In genomic region chr10:99435986-99436633, GRCh38 we compare ENCODE assay signal across 8 cellular contexts. TPM values are rescaled to one million over a fixed set of nuclear protein-coding genes. Genes with fewer than 3 reads are reported as not detected.
DNase-seq lines count a peak whose midpoint lies in the region; ATAC-seq and TF ChIP-seq lines count a peak whose summit lies in the region.

No MANE protein-coding gene starts in this region.

- H3K27me3 ChIP-seq in breast epithelium, result no peaks in the 10 kb centered on the region

- TF ChIP-seq POLR2A in breast epithelium (IDR thresholded peaks at IDR 0.05), result no peak

- H3K9me3 ChIP-seq in HEK293 (ENCODE audit: control insufficient read depth, insufficient read depth, low read depth, low read length) (no peaks in the 10 kb centered on the region), breast epithelium (no peaks in the 10 kb centered on the region)

- no peak overlapping the region for H3K4me3 ChIP-seq in HEK293 (ENCODE audit: low read depth, low read length)
- H3K4me3 ChIP-seq in breast epithelium, result no peak overlapping the region

- intact Hi-C loops in breast epithelium (cut with DNase I; ENCODE audit: low total_unique reads), result no loop called here

- H3K27ac ChIP-seq in HEK293 (ENCODE audit: extremely low read depth, low read depth, low read length), result no peak overlapping the region
- no peak overlapping the region for H3K27ac ChIP-seq in breast epithelium

- CTCF ChIA-PET in HEK293 (lab: Yijun Ruan, JAX), result interaction anchor here (0.6 to 4.6 kb wide), 50 partner anchors 9 to 538 kb away, joined by 3 to 104 read pairs (median 6); no protein-coding TSS in a partner anchor

- DNase-seq in DMS53 (lab: John Stamatoyannopoulos, UW), result peak; percentile 82
- DNase-seq in NCI-H748 (lab: John Stamatoyannopoulos, UW; ENCODE audit: unreplicated experiment), result peak; percentile 46
- DNase-seq in breast epithelium (ENCODE audit: low spot score in 2 of 2), result no peak
- DNase-seq in lung microvascular endothelial cell (ENCODE audit: low read depth in 2 of 2), result peak; percentile 67 to 72
- no peak for DNase-seq in activated gamma-delta T cell treated with Interleukin-2 at 50 U/mL for 16 hours
- no peak for DNase-seq in NK-92 (lab: John Stamatoyannopoulos, UW; ENCODE audit: unreplicated experiment)

- H3K4me1 ChIP-seq in HEK293 (ENCODE audit: control insufficient read depth, insufficient read depth, low read length), result 0 out of 2 replicates have a peak, but pooled peaks cover 3% of the 10 kb centered on the region
- no peaks in the 10 kb centered on the region for H3K4me1 ChIP-seq in breast epithelium

- H3K36me3 ChIP-seq in HEK293 (ENCODE audit: control insufficient read depth in 2 of 2, insufficient read depth in 1 of 2, low read length in 2 of 2) (peaks cover 6 to 14% of the 10 kb centered on the region in 2 experiments), breast epithelium (no peaks in the 10 kb centered on the region)

- no peak for ATAC-seq in GM19452 (IDR thresholded peaks at IDR 0.05; ENCODE audit: unreplicated experiment)

- POLR2A ChIA-PET in HEK293 (lab: Yijun Ruan, JAX), result interaction anchor here (1.0 to 1.3 kb wide), 2 partner anchors 176 to 184 kb away, joined by 6 read pairs; partner anchors contain the start of gene SLC25A28

- no peak for TF ChIP-seq CTCF in HEK293 (tag by site-specific recombination; IDR thresholded peaks at IDR 0.05)
- TF ChIP-seq CTCF in breast epithelium (IDR thresholded peaks at IDR 0.05), result peak in 2 of 3 donors; percentile 34 to 45

TF ChIP-seq in HEK293, 187 proteins besides CTCF, POLR2A, EP300 and RAD21:
- TF ChIP-seq ZNF768 (tag by site-specific recombination; IDR thresholded peaks at IDR 0.05) (no peak), ZNF660 (tag by site-specific recombination; IDR thresholded peaks at IDR 0.05) (peak; percentile 67), BCL6B (tag by site-specific recombination; IDR thresholded peaks at IDR 0.05) (0 out of 2 replicates have a peak, but pooled peaks have one; percentile 9), ZNF335 (tag by site-specific recombination; conservative IDR thresholded peaks at IDR 0.05) (0 out of 2 replicates have a peak, but pooled peaks have one; percentile 12), ZNF654 (tag by site-specific recombination; IDR thresholded peaks at IDR 0.05; ENCODE audit: low read depth) (peak; percentile 84)

RNA-seq across cellular contexts. Expression of gene GOT1, which starts 5.7 kb away (rescaled TPM):
- 10 to 100 TPM; 13.9 to 18.4 (median 15.7) TPM for total RNA-seq in breast epithelium
- 15.5 and 22.2 TPM in 2 replicates for total RNA-seq in lung microvascular endothelial cell

Comparison
In these comparisons a context has a peak if more than half of its experiments do, and no peak if none do; other contexts are left out.
1. DNase-seq: peak in DMS53 (single experiment), NCI-H748 (single experiment) and lung microvascular endothelial cell (2 of 2); none in breast epithelium (0 of 2), activated gamma-delta T cell treated with Interleukin-2 at 50 U/mL for 16 hours (single experiment) and NK-92 (single experiment).